Comparison of ENCODE assay signal across 8 cellular contexts in genomic region chr19:2703077-2703437, GRCh38. TPM values are rescaled to one million over a fixed set of nuclear protein-coding genes. Genes with fewer than 3 reads are reported as not detected.
DNase-seq lines count a peak whose midpoint lies in the region; ATAC-seq, FAIRE-seq and TF ChIP-seq lines count a peak whose summit lies in the region.

No MANE protein-coding gene starts in this region.

- no peak overlapping the region for H3K27ac ChIP-seq in CD4-positive, alpha-beta memory T cell (ENCODE audit: low read depth, low read length)
- H3K27ac ChIP-seq in MM.1S (ENCODE audit: low read length) (no peak overlapping the region), rectal smooth muscle tissue (ENCODE audit: low read depth, low read length) (no peak overlapping the region), pancreas (no peak overlapping the region)

- H3K4me3 Mint-ChIP-seq in CD4-positive, alpha-beta memory T cell = peak overlapping the region; percentile 15 to 80 (median 75)

- H3K4me2 ChIP-seq in MM.1S (ENCODE audit: low read depth, low read length) = peak overlapping the region; percentile 28; the same call in 1 of the 2 replicates

- POLR2A ChIA-PET in CD4-positive, alpha-beta memory T cell (lab: Charles Lee; ENCODE audit: partially characterized antibody) = interaction anchor here (1.4 to 1.9 kb wide), 2 partner anchors 46 to 227 kb away, joined by 4 to 6 read pairs; partner anchors contain the start of gene GADD45B

- TF ChIP-seq CTCF in MM.1S (IDR thresholded peaks at IDR 0.05; ENCODE audit: low read length) (no peak), epithelial cell of proximal tubule (conservative IDR thresholded peaks at IDR 0.05; ENCODE audit: low read depth, low read length) (no peak), pancreas (IDR thresholded peaks at IDR 0.05) (no peak)

- peaks cover 34% of the 10 kb centered on the region for H3F3A ChIP-seq in MM.1S (ENCODE audit: insufficient read depth, low read length)

- H4K20me1 ChIP-seq in MM.1S (ENCODE audit: insufficient read depth, low read length) = no peaks in the 10 kb centered on the region

- ATAC-seq in GM18517 (IDR thresholded peaks at IDR 0.05; ENCODE audit: unreplicated experiment) (no peak), pancreas (no peak)

- DNase-seq in CD4-positive, alpha-beta memory T cell = no peak
- no peak for DNase-seq in MM.1S
- DNase-seq in epithelial cell of proximal tubule (ENCODE audit: low read depth) = no peak
- no peak for DNase-seq in NCI-H82 (lab: John Stamatoyannopoulos, UW)
- DNase-seq in NCI-H345 (lab: John Stamatoyannopoulos, UW) = no peak
- DNase-seq in pancreas = no peak

- H3K9me3 ChIP-seq in CD4-positive, alpha-beta memory T cell (ENCODE audit: control insufficient read depth in 1 of 2, low read length in 2 of 2) = no peaks in the 10 kb centered on the region
- H3K9me3 ChIP-seq in MM.1S (replicated peaks; ENCODE audit: insufficient read depth, low read length) (no peaks in the 10 kb centered on the region), pancreas (no peaks in the 10 kb centered on the region)

- no peaks in the 10 kb centered on the region for H3K36me3 ChIP-seq in CD4-positive, alpha-beta memory T cell (ENCODE audit: insufficient read depth, low read length)
- H3K36me3 ChIP-seq in MM.1S (replicated peaks; ENCODE audit: insufficient read depth, low read length) (no peaks in the 10 kb centered on the region), rectal smooth muscle tissue (ENCODE audit: control insufficient read depth, insufficient read depth, low read length) (no peaks in the 10 kb centered on the region), pancreas (no peaks in the 10 kb centered on the region)

- CTCF ChIA-PET in CD4-positive, alpha-beta memory T cell (lab: Charles Lee; ENCODE audit: partially characterized antibody) = interaction anchor here (1.7 kb wide), 1 partner anchor 54 kb away, joined by 9 read pairs; no protein-coding TSS in a partner anchor

- 0 out of 2 replicates have a peak overlapping the region, but pooled peaks have one; percentile 2 for H2AFZ ChIP-seq in MM.1S (ENCODE audit: low read length)

- peaks cover 23% of the 10 kb centered on the region for H3K79me2 ChIP-seq in MM.1S (ENCODE audit: low read length)

- peaks cover 20 to 38% (median 27%) of the 10 kb centered on the region in 4 donors for H3K4me1 Mint-ChIP-seq in CD4-positive, alpha-beta memory T cell

- no peaks in the 10 kb centered on the region for H3K27me3 ChIP-seq in CD4-positive, alpha-beta memory T cell (ENCODE audit: insufficient read depth, low read length)
- H3K27me3 ChIP-seq in MM.1S (replicated peaks; ENCODE audit: insufficient read depth, low read length) = peaks cover 12% of the 10 kb centered on the region
- H3K27me3 ChIP-seq in rectal smooth muscle tissue (ENCODE audit: control insufficient read depth, insufficient read depth, low read length) = no peaks in the 10 kb centered on the region
- no peaks in the 10 kb centered on the region for H3K27me3 ChIP-seq in pancreas

- peak overlapping the region in 1 of 2 donors; percentile 45 for H3K4me3 ChIP-seq in CD4-positive, alpha-beta memory T cell (ENCODE audit: low read length in 2 of 2)
- no peak overlapping the region for H3K4me3 ChIP-seq in MM.1S (ENCODE audit: low read length)
- peak overlapping the region; percentile 33 for H3K4me3 ChIP-seq in epithelial cell of proximal tubule (ENCODE audit: low read depth, low read length)
- H3K4me3 ChIP-seq in rectal smooth muscle tissue (ENCODE audit: low read length) = peak overlapping the region; percentile 40
- H3K4me3 ChIP-seq in pancreas = peak overlapping the region in 1 of 4 donors; percentile 45

- intact Hi-C loops in CD4-positive, alpha-beta memory T cell (cut with micrococcal nuclease) = no loop called here
- intact Hi-C loops in pancreas (cut with DNase I) = no loop called here

- no peaks in the 10 kb centered on the region for H3K27me3 Mint-ChIP-seq in CD4-positive, alpha-beta memory T cell

- no peaks in the 10 kb centered on the region for H3K9me3 Mint-ChIP-seq in CD4-positive, alpha-beta memory T cell

- H3K9ac ChIP-seq in MM.1S (ENCODE audit: low read length) (no peak overlapping the region), rectal smooth muscle tissue (ENCODE audit: low read length) (no peak overlapping the region)

- no peak for FAIRE-seq in pancreas (lab: Jason Lieb, UNC)

- H3K9me2 ChIP-seq in MM.1S (replicated peaks; ENCODE audit: insufficient read depth, low read length) = no peaks in the 10 kb centered on the region

- H3K4me1 ChIP-seq in CD4-positive, alpha-beta memory T cell (ENCODE audit: insufficient read depth, low read length) = peaks cover 5% of the 10 kb centered on the region
- H3K4me1 ChIP-seq in MM.1S (ENCODE audit: low read length) = peaks cover 31% of the 10 kb centered on the region
- no peaks in the 10 kb centered on the region for H3K4me1 ChIP-seq in rectal smooth muscle tissue (ENCODE audit: control insufficient read depth, insufficient read depth, low read length)
- H3K4me1 ChIP-seq in pancreas = no peaks in the 10 kb centered on the region

- WGBS in pancreas, 2 donors = 71 to 76% methylated on average over 5 of the region's 5 CpGs

- H3K36me3 Mint-ChIP-seq in CD4-positive, alpha-beta memory T cell = no peaks in the 10 kb centered on the region

- H3K27ac Mint-ChIP-seq in CD4-positive, alpha-beta memory T cell = peak overlapping the region; percentile 30 to 89 (median 55)

RNA-seq across cellular contexts. Expression of gene GNG7, which starts 0.6 kb away (rescaled TPM):
- 1 to 10 TPM; 4.1 to 4.2 TPM for total RNA-seq in CD4-positive, alpha-beta memory T cell
- polyA plus RNA-seq in CD4-positive, alpha-beta memory T cell = 1 to 10 TPM; 1.9 to 2.2 TPM
- total RNA-seq in epithelial cell of proximal tubule = 0.06 TPM in 1 of 2 replicates, not detected in the other
- total RNA-seq in pancreas = 1 to 10 TPM; 4.0 to 8.8 (median 5.9) TPM
- polyA plus RNA-seq in pancreas = 1 to 10 TPM; 5.6 to 7.7 TPM

RNA-seq across cellular contexts. Expression of gene DIRAS1, which starts 18.1 kb away (rescaled TPM):
- total RNA-seq in CD4-positive, alpha-beta memory T cell = not detected
- polyA plus RNA-seq in CD4-positive, alpha-beta memory T cell = not detected
- total RNA-seq in epithelial cell of proximal tubule (0.94 TPM in 1 of 2 replicates, not detected in the other), pancreas (10 to 100 TPM in 1 of 6 donors, 1 to 10 TPM in 5; 2.7 to 16.3 (median 4.5) TPM)
- 1 to 10 TPM; 2.4 to 2.8 TPM for polyA plus RNA-seq in pancreas

RNA-seq across cellular contexts. Expression of gene SLC39A3, which starts 36.8 kb away (rescaled TPM):
- total RNA-seq in CD4-positive, alpha-beta memory T cell = 10 to 100 TPM; 18.2 to 19.1 TPM
- 10 to 100 TPM; 28.8 to 41.7 TPM for polyA plus RNA-seq in CD4-positive, alpha-beta memory T cell
- total RNA-seq in epithelial cell of proximal tubule (42.4 and 53.1 TPM in 2 replicates), pancreas (10 to 100 TPM in 5 of 6 donors, 1 to 10 TPM in 1; 8.7 to 15.2 (median 11.9) TPM)
- 10 to 100 TPM; 15.9 to 25.6 TPM for polyA plus RNA-seq in pancreas
